33 cellular contexts compared by ENCODE assay signal in genomic region chr18:40063488-40063887, GRCh38.
"Had no signal": no experiment of that assay in that cellular context is flagged by ENCODE, and none has a peak within 500 bp of the region (broad histone marks: within the 10 kb centered on the region; RNA-seq: fewer than 3 reads in every experiment).

No MANE protein-coding gene starts in this region.

- H3K4me3 ChIP-seq: adrenal gland, ascending aorta, body of pancreas, breast epithelium, cardiac muscle cell, colonic mucosa had no signal

- ATAC-seq: activated naive CD4-positive, alpha-beta T cell treated with anti-CD3 and anti-CD28 coated beads, Interleukin-2, amount 50 U/mL, for 72 hours; activated naive CD8-positive, alpha-beta T cell treated with anti-CD3 and anti-CD28 coated beads, Interleukin-2, amount 50 U/mL, for 24 hours; activated T-cell treated with anti-CD3 and anti-CD28 coated beads, Interleukin-2, amount 50 U/mL, for 72 hours; activated T-helper 17 cell treated with anti-CD3 and anti-CD28 coated beads, Interleukin-2, amount 50 U/mL, for 72 hours; body of pancreas had no signal

- FAIRE-seq: astrocyte, bronchial epithelial cell, colon had no signal

- H3K27ac ChIP-seq: adrenal gland, ascending aorta, body of pancreas, brain microvascular endothelial cell, breast epithelium, cardiac muscle cell, colonic mucosa had no signal

- H3K27me3 ChIP-seq: adrenal gland, ascending aorta, body of pancreas, brain microvascular endothelial cell, breast epithelium, cardiac muscle cell, colonic mucosa had no signal

- H3K36me3 ChIP-seq: adrenal gland, ascending aorta, brain microvascular endothelial cell, breast epithelium, cardiac muscle cell, colonic mucosa had no signal

- H3K4me1 ChIP-seq: adrenal gland, ascending aorta, body of pancreas, breast epithelium, colonic mucosa had no signal

- DNase-seq: activated effector memory CD4-positive, alpha-beta T cell treated with anti-CD3 and anti-CD28 coated beads, Interleukin-2, amount 50 U/mL, for 16 hours; activated effector memory CD4-positive, alpha-beta T cell treated with Interleukin-2 at 50 U/mL for 16 hours; activated gamma-delta T cell; activated gamma-delta T cell treated with Interleukin-2 at 50 U/mL for 16 hours; activated naive CD4-positive, alpha-beta T cell; activated naive CD4-positive, alpha-beta T cell treated with anti-CD3 and anti-CD28 coated beads for 36 hours; activated naive CD4-positive, alpha-beta T cell treated with anti-CD3 and anti-CD28 coated beads, Interleukin-2, amount 10 ng/mL, durations not matched to agents 7 days and 5 days; activated naive CD4-positive, alpha-beta T cell treated with anti-CD3 and anti-CD28 coated beads, Interleukin-2, amount 50 U/mL, for 16 hours; activated naive CD4-positive, alpha-beta T cell treated with Interleukin-2 at 50 U/mL for 16 hours; activated naive CD8-positive, alpha-beta T cell treated with anti-CD3 and anti-CD28 coated beads for 36 hours; activated naive CD8-positive, alpha-beta T cell treated with anti-CD3 and anti-CD28 coated beads, Interleukin-2, amount 10 ng/mL, durations not matched to agents 7 days and 5 days; activated naive CD8-positive, alpha-beta T cell treated with anti-CD3 and anti-CD28 coated beads, Interleukin-2, amount 50 U/mL, for 24 hours; activated T-cell treated with anti-CD3 and anti-CD28 coated beads, Interleukin-2, amount 50 U/mL, for 48 hours; activated T-cell treated with anti-CD3 and anti-CD28 coated beads, Interleukin-2, amount 50 U/mL, for 72 hours; adrenal gland; amniotic stem cell; amygdala; anterior cingulate cortex; aorta; body of pancreas; brain microvascular endothelial cell; caudate nucleus; central memory CD4-positive, alpha-beta T cell; cerebellar nuclear complex; colonic mucosa had no signal

- H3K9me3 ChIP-seq: adrenal gland, ascending aorta, body of pancreas, breast epithelium, colonic mucosa had no signal
